In genomic region chr21:45577806-45578801, GRCh38 we compare ENCODE assay signal across 1 cellular context.
TF ChIP-seq lines count a peak whose summit lies in the region.

No MANE protein-coding gene starts in this region.

TF ChIP-seq in HepG2, 621 proteins besides CTCF, POLR2A, EP300 and RAD21:
- TF ChIP-seq CBX1 (IDR thresholded peaks at IDR 0.05; ENCODE audit: low read depth), result no peak
- TF ChIP-seq FOXA1 (IDR thresholded peaks at IDR 0.05), result no peak
- TF ChIP-seq FOXA1 (CRISPR knock-in tag; IDR thresholded peaks at IDR 0.05), result 0 out of 2 replicates have a peak, but pooled peaks have one; percentile 15
- TF ChIP-seq BHLHE40 (IDR thresholded peaks at IDR 0.05; ENCODE audit: low read length), result peak; percentile 25; the same call in 1 of the 2 replicates
- no peak for TF ChIP-seq ZNF326 (CRISPR knock-in tag; IDR thresholded peaks at IDR 0.05; ENCODE audit: borderline replicate concordance)
- no peak for TF ChIP-seq ZNF24 (IDR thresholded peaks at IDR 0.05)
- TF ChIP-seq MEIS2 (CRISPR knock-in tag; IDR thresholded peaks at IDR 0.05), result no peak
- TF ChIP-seq SATB2 (CRISPR knock-in tag; IDR thresholded peaks at IDR 0.05), result no peak
- no peak for TF ChIP-seq RNF219 (CRISPR knock-in tag; IDR thresholded peaks at IDR 0.05)
- TF ChIP-seq MBD4 (IDR thresholded peaks at IDR 0.05; ENCODE audit: borderline replicate concordance, low read length), result no peak
- no peak for TF ChIP-seq ZEB1 (IDR thresholded peaks at IDR 0.05; ENCODE audit: insufficient replicate concordance, low read depth)
- no peak for TF ChIP-seq ZNF574 (CRISPR knock-in tag; IDR thresholded peaks at IDR 0.05)
